ENCODE assay signal across 1 cellular context in the genomic region with DNA sequence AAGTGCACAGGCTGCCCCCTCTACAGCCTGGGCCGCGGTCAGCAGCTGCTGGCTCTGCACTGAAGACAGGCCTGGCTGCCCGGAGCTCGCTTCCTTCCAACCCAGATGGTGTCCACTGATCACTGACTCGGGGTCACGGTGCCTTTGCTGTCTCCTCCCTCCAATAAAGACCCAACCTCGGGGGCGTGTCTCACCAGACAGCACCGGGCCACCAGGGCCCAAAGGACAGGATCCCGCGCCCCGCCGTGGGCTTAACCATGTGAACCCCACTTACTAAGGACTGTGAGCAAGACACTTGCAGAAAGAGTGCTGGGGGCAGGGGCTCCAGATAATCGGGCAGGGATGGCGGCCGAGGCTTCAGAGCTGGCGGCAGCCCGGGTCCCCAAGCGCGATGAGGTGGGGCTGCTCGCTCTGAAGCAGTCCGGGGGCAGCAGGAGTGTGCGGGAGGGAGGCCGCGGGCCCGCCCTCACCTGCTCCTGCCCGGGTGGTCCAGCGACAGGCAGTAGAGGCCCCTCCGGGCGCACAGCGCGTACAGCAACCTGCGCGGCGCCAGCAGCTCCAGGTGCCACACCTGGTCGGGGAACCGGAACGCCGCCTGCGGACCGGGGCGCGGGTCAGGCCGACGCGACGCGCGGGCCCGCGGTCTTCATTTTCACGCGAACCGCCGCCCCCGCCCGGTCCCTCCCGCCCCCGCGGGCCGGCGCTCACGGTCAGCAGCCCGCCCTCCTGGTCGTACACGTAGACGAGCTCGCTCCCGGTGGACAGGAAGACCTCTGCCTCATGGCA.
TF ChIP-seq lines count a peak whose summit lies in the region.

No MANE protein-coding gene starts in this region.

TF ChIP-seq in GM23338, 12 proteins besides CTCF, POLR2A, EP300 and RAD21:
- TF ChIP-seq ZNF462 (CRISPR knock-in tag; IDR thresholded peaks at IDR 0.05) (no peak), EZH2 (IDR thresholded peaks at IDR 0.05; ENCODE audit: low read depth, unreplicated experiment) (no peak), CREB1 (CRISPR knock-in tag; IDR thresholded peaks at IDR 0.05; ENCODE audit: low read depth) (no peak), JUNB (IDR thresholded peaks at IDR 0.05; ENCODE audit: unreplicated experiment) (no peak), NANOG (IDR thresholded peaks at IDR 0.05; ENCODE audit: borderline replicate concordance) (no peak), STAT1 (IDR thresholded peaks at IDR 0.05; ENCODE audit: unreplicated experiment) (no peak), ETS1 (IDR thresholded peaks at IDR 0.05) (no peak), POLR2AphosphoS5 (IDR thresholded peaks at IDR 0.05; ENCODE audit: low read depth) (no peak), ZNF331 (CRISPR knock-in tag; IDR thresholded peaks at IDR 0.05; ENCODE audit: low read depth) (no peak), ZNF114 (CRISPR knock-in tag; IDR thresholded peaks at IDR 0.05) (no peak), EZH2phosphoT487 (IDR thresholded peaks at IDR 0.05; ENCODE audit: unreplicated experiment) (no peak)
- TF ChIP-seq, protein P1, sequence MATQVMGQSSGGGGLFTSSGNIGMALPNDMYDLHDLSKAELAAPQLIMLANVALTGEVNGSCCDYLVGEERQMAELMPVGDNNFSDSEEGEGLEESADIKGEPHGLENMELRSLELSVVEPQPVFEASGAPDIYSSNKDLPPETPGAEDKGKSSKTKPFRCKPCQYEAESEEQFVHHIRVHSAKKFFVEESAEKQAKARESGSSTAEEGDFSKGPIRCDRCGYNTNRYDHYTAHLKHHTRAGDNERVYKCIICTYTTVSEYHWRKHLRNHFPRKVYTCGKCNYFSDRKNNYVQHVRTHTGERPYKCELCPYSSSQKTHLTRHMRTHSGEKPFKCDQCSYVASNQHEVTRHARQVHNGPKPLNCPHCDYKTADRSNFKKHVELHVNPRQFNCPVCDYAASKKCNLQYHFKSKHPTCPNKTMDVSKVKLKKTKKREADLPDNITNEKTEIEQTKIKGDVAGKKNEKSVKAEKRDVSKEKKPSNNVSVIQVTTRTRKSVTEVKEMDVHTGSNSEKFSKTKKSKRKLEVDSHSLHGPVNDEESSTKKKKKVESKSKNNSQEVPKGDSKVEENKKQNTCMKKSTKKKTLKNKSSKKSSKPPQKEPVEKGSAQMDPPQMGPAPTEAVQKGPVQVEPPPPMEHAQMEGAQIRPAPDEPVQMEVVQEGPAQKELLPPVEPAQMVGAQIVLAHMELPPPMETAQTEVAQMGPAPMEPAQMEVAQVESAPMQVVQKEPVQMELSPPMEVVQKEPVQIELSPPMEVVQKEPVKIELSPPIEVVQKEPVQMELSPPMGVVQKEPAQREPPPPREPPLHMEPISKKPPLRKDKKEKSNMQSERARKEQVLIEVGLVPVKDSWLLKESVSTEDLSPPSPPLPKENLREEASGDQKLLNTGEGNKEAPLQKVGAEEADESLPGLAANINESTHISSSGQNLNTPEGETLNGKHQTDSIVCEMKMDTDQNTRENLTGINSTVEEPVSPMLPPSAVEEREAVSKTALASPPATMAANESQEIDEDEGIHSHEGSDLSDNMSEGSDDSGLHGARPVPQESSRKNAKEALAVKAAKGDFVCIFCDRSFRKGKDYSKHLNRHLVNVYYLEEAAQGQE (IDR thresholded peaks at IDR 0.05; ENCODE audit: unreplicated experiment), result no peak
